Comparison of ENCODE assay signal across 8 cellular contexts in genomic region chr12:53268009-53268636, GRCh38. TPM values are rescaled to one million over a fixed set of nuclear protein-coding genes. Genes with fewer than 3 reads are reported as not detected.
DNase-seq lines count a peak whose midpoint lies in the region; ATAC-seq and TF ChIP-seq lines count a peak whose summit lies in the region.

TSS of gene ESPL1 (plus strand) at chr12:53268299. CDS start at chr12:53268767, 468 bp downstream.

- no peaks in the 10 kb centered on the region for H3K27me3 Mint-ChIP-seq in activated T-cell treated with anti-CD3 and anti-CD28 coated beads, Interleukin-2, amount 50 U/mL, for 24 hours
- H3K27me3 Mint-ChIP-seq in naive thymus-derived CD8-positive, alpha-beta T cell = peaks cover 0 to 4% (median 0%) of the 10 kb centered on the region in 5 donors

- peaks cover 28% of the 10 kb centered on the region for H3K36me3 ChIP-seq in HUES48 (ENCODE audit: control insufficient read depth, insufficient read depth, low read length)

- H3K9me3 ChIP-seq in HUES48 (ENCODE audit: control insufficient read depth, insufficient read depth, low read length) = no peaks in the 10 kb centered on the region

- H3K27me3 ChIP-seq in HUES48 (ENCODE audit: control insufficient read depth, insufficient read depth, low read length) = no peaks in the 10 kb centered on the region

- peak within 1 kb of the TSS; percentile 99 for H3K27ac Mint-ChIP-seq in activated T-cell treated with anti-CD3 and anti-CD28 coated beads, Interleukin-2, amount 50 U/mL, for 24 hours
- H3K27ac Mint-ChIP-seq in naive thymus-derived CD8-positive, alpha-beta T cell = peak within 1 kb of the TSS; percentile 88 to 96 (median 94)

- H3K4me1 ChIP-seq in HUES48 (ENCODE audit: control insufficient read depth, insufficient read depth, low read length) = peaks cover 4% of the 10 kb centered on the region; the same call in 1 of the 2 replicates

- H3K27ac ChIP-seq in HUES48 (ENCODE audit: low read depth, low read length) = peak within 1 kb of the TSS; percentile 70

- H3K36me3 Mint-ChIP-seq in activated T-cell treated with anti-CD3 and anti-CD28 coated beads, Interleukin-2, amount 50 U/mL, for 24 hours (ENCODE audit: low read depth) = peaks cover 50% of the 10 kb centered on the region
- H3K36me3 Mint-ChIP-seq in naive thymus-derived CD8-positive, alpha-beta T cell = no peaks in the 10 kb centered on the region

- H3K9ac ChIP-seq in HUES48 (ENCODE audit: low read depth, low read length) = peak within 1 kb of the TSS; percentile 58

- H3K9me3 Mint-ChIP-seq in activated T-cell treated with anti-CD3 and anti-CD28 coated beads, Interleukin-2, amount 50 U/mL, for 24 hours = no peaks in the 10 kb centered on the region
- no peaks in the 10 kb centered on the region for H3K9me3 Mint-ChIP-seq in naive thymus-derived CD8-positive, alpha-beta T cell

- H3K4me3 ChIP-seq in HUES48 (ENCODE audit: low read depth, low read length) = peak within 1 kb of the TSS; percentile 97

- peak; percentile 85 for ATAC-seq in GM21423 (IDR thresholded peaks at IDR 0.05; ENCODE audit: unreplicated experiment)
- ATAC-seq in naive thymus-derived CD8-positive, alpha-beta T cell = peak; percentile 90 to 95

- peaks cover 41% of the 10 kb centered on the region for H3K4me1 Mint-ChIP-seq in activated T-cell treated with anti-CD3 and anti-CD28 coated beads, Interleukin-2, amount 50 U/mL, for 24 hours (ENCODE audit: low read depth)
- peaks cover 12 to 22% (median 20%) of the 10 kb centered on the region in 4 donors for H3K4me1 Mint-ChIP-seq in naive thymus-derived CD8-positive, alpha-beta T cell

- POLR2A ChIA-PET in naive thymus-derived CD8-positive, alpha-beta T cell (lab: Charles Lee) = interaction anchor here (0.8 to 6.0 kb wide), 16 partner anchors 9 to 112 kb away, joined by 3 to 53 read pairs (median 6); partner anchors contain the start of genes AAAS, CSAD, ITGB7 and MYG1

- DNase-seq in DMS153 treated with DMSO at 0.1 percent for 48 hours (lab: John Stamatoyannopoulos, UW; ENCODE audit: unreplicated experiment) = peak; percentile 60
- DNase-seq in activated T-cell treated with anti-CD3 and anti-CD28 coated beads, Interleukin-2, amount 50 U/mL, for 24 hours = peak; percentile 89
- peak; percentile 63 for DNase-seq in fibroblast of gingiva (ENCODE audit: low read depth)
- peak; percentile 77 to 91 (median 85) for DNase-seq in naive thymus-derived CD8-positive, alpha-beta T cell
- DNase-seq in stimulated activated naive CD4-positive, alpha-beta T cell treated with Interleukin-2 at 50 U/mL for 16 hours (lab: John Stamatoyannopoulos, UW) = peak; percentile 81

- peak within 1 kb of the TSS; percentile 98 for H3K4me3 Mint-ChIP-seq in activated T-cell treated with anti-CD3 and anti-CD28 coated beads, Interleukin-2, amount 50 U/mL, for 24 hours
- H3K4me3 Mint-ChIP-seq in naive thymus-derived CD8-positive, alpha-beta T cell = peak within 1 kb of the TSS; percentile 92 to 100 (median 96)

TF ChIP-seq in PFSK-1, 5 proteins besides CTCF, POLR2A, EP300 and RAD21:
- TF ChIP-seq REST (IDR thresholded peaks at IDR 0.05; ENCODE audit: insufficient read depth in 1 of 2, low read depth in 2 of 2, low read length in 2 of 2) (no peak), SIN3A (IDR thresholded peaks at IDR 0.05; ENCODE audit: borderline replicate concordance, insufficient read depth, low read length) (peak; percentile 60; the same call in 1 of the 2 replicates), TAF1 (IDR thresholded peaks at IDR 0.05; ENCODE audit: borderline replicate concordance, insufficient read depth, low read length) (peak; percentile 73; the same call in 1 of the 2 replicates), FOXP2 (optimal IDR thresholded peaks at IDR 0.05; ENCODE audit: borderline replicate concordance, extremely low read depth, extremely low read length, insufficient read depth) (peak; percentile 21), POLR2AphosphoS5 (IDR thresholded peaks at IDR 0.05; ENCODE audit: low read depth, low read length) (peak; percentile 68)
TF ChIP-seq in PFSK-1: peak in this region for 4.

RNA-seq across cellular contexts. Expression of gene ESPL1, which starts in this region (rescaled TPM):
- polyA plus RNA-seq in PFSK-1 (2012; ENCODE audit: insufficient read length, low read depth) = 10.2 TPM
- total RNA-seq in naive thymus-derived CD8-positive, alpha-beta T cell = under 1 TPM; 0.27 to 0.81 TPM
- polyA plus RNA-seq in naive thymus-derived CD8-positive, alpha-beta T cell = not detected

Comparison
In these comparisons a context has a peak if more than half of its experiments do, and no peak if none do; other contexts are left out.
1. Peak in every context shown above with its lines: DNase-seq, ATAC-seq, H3K4me3 ChIP-seq and H3K27ac ChIP-seq.
2. Peak in DNase-seq and ATAC-seq in naive thymus-derived CD8-positive, alpha-beta T cell; RNA of the gene not detected or under 1 TPM.